8 cellular contexts compared by ENCODE assay signal in genomic region chr18:45874501-45875184, GRCh38. TPM values are rescaled to one million over a fixed set of nuclear protein-coding genes. Genes with fewer than 3 reads are reported as not detected.
DNase-seq lines count a peak whose midpoint lies in the region; ATAC-seq and TF ChIP-seq lines count a peak whose summit lies in the region.

No MANE protein-coding gene starts in this region.

- peaks cover 30% of the 10 kb centered on the region for H3K4me1 Mint-ChIP-seq in activated T-cell treated with anti-CD3 and anti-CD28 coated beads, Interleukin-2, amount 50 U/mL, for 4 hours (ENCODE audit: low read depth)
- peaks cover 4% of the 10 kb centered on the region for H3K4me1 Mint-ChIP-seq in type B pancreatic cell (ENCODE audit: unreplicated experiment)

- H3K4me3 Mint-ChIP-seq in activated T-cell treated with anti-CD3 and anti-CD28 coated beads, Interleukin-2, amount 50 U/mL, for 4 hours: peak overlapping the region; percentile 57
- H3K4me3 Mint-ChIP-seq in type B pancreatic cell: no peak overlapping the region

- peak; percentile 90 for ATAC-seq in HG03469 (IDR thresholded peaks at IDR 0.05; ENCODE audit: unreplicated experiment)
- peak; percentile 92 to 93 for ATAC-seq in activated T-cell treated with anti-CD3 and anti-CD28 coated beads, Interleukin-2, amount 50 U/mL, for 4 hours

- H3K9me3 Mint-ChIP-seq in activated T-cell treated with anti-CD3 and anti-CD28 coated beads, Interleukin-2, amount 50 U/mL, for 4 hours: peaks cover 20% of the 10 kb centered on the region
- no peaks in the 10 kb centered on the region for H3K9me3 Mint-ChIP-seq in type B pancreatic cell

- no peak overlapping the region for H3K27ac Mint-ChIP-seq in type B pancreatic cell

- H3K36me3 Mint-ChIP-seq in activated T-cell treated with anti-CD3 and anti-CD28 coated beads, Interleukin-2, amount 50 U/mL, for 4 hours (ENCODE audit: insufficient read depth): peaks cover 44% of the 10 kb centered on the region
- H3K36me3 Mint-ChIP-seq in type B pancreatic cell: peaks cover 46% of the 10 kb centered on the region

- no peaks in the 10 kb centered on the region for H3K27me3 Mint-ChIP-seq in activated T-cell treated with anti-CD3 and anti-CD28 coated beads, Interleukin-2, amount 50 U/mL, for 4 hours (ENCODE audit: low read depth)
- H3K27me3 Mint-ChIP-seq in type B pancreatic cell: no peaks in the 10 kb centered on the region

- no peak for TF ChIP-seq CTCF in type B pancreatic cell (conservative IDR thresholded peaks at IDR 0.05)

- DNase-seq in activated T-cell treated with anti-CD3 and anti-CD28 coated beads for 1 hour (ENCODE audit: low read depth): peak; percentile 17
- DNase-seq in activated T-cell treated with anti-CD3 and anti-CD28 coated beads, Interleukin-2, amount 50 U/mL, for 1 hour: no peak
- DNase-seq in activated T-cell treated with anti-CD3 and anti-CD28 coated beads, Interleukin-2, amount 50 U/mL, for 4 hours: peak; percentile 42
- DNase-seq in stimulated activated CD4-positive, alpha-beta T cell treated with anti-CD3 and anti-CD28 coated beads, TNF-alpha, amount 100 ng/mL, for 48 hours (ENCODE audit: low read depth in 3 of 3): peak; percentile 32 to 65 (median 40)
- DNase-seq in NOMO-1 treated with dmso at 0.1 percent for 144 hours (lab: John Stamatoyannopoulos, UW; ENCODE audit: unreplicated experiment): no peak
- no peak for DNase-seq in NCI-H82 treated with DMSO at 0.1 percent for 48 hours (lab: John Stamatoyannopoulos, UW; ENCODE audit: unreplicated experiment)
- no peak for DNase-seq in type B pancreatic cell (ENCODE audit: extremely low spot score, unreplicated experiment)

RNA-seq across cellular contexts. Expression of gene SIGLEC15, which starts 49.2 kb away (rescaled TPM):
- total RNA-seq in activated T-cell treated with anti-CD3 and anti-CD28 coated beads, Interleukin-2, amount 50 U/mL, for 4 hours: not detected
- total RNA-seq in type B pancreatic cell (ENCODE audit: low replicate concordance): 0.41 and 0.76 TPM in 2 replicates

Comparison
In these comparisons a context has a peak if more than half of its experiments do, and no peak if none do; other contexts are left out.
1. DNase-seq: peak in activated T-cell treated with anti-CD3 and anti-CD28 coated beads for 1 hour (single experiment), activated T-cell treated with anti-CD3 and anti-CD28 coated beads, Interleukin-2, amount 50 U/mL, for 4 hours (single experiment) and stimulated activated CD4-positive, alpha-beta T cell treated with anti-CD3 and anti-CD28 coated beads, TNF-alpha, amount 100 ng/mL, for 48 hours (3 of 3); none in activated T-cell treated with anti-CD3 and anti-CD28 coated beads, Interleukin-2, amount 50 U/mL, for 1 hour (single experiment), NOMO-1 treated with dmso at 0.1 percent for 144 hours (single experiment), NCI-H82 treated with DMSO at 0.1 percent for 48 hours (single experiment) and type B pancreatic cell (single experiment).